10 cellular contexts compared by ENCODE assay signal in genomic region chr20:36865076-36865860, GRCh38. TPM values are rescaled to one million over a fixed set of nuclear protein-coding genes. Genes with fewer than 3 reads are reported as not detected.
DNase-seq lines count a peak whose midpoint lies in the region; ATAC-seq and TF ChIP-seq lines count a peak whose summit lies in the region.
"Had no signal": no experiment of that assay in that cellular context is flagged by ENCODE, and none has a peak within 500 bp of the region (broad histone marks: within the 10 kb centered on the region; RNA-seq: fewer than 3 reads in every experiment).

No MANE protein-coding gene starts in this region.

- intact Hi-C loops in testis (cut with DNase I; ENCODE audit: low total_unique reads) (no loop called here), psoas muscle (cut with DNase I) (no loop called here)

- DNase-seq in activated CD8-positive, alpha-beta memory T cell treated with anti-CD3 and anti-CD28 coated beads, Interleukin-2, amount 10 ng/mL, durations not matched to agents 7 days and 5 days, result no peak
- no peak for DNase-seq in activated CD8-positive, alpha-beta memory T cell treated with anti-CD3 and anti-CD28 coated beads, Interleukin-2, amount 50 U/mL, for 4 hours
- no peak for DNase-seq in RWPE1 (ENCODE audit: low spot score)
- DNase-seq in hepatocyte (ENCODE audit: low spot score), result no peak
- DNase-seq in testis, result no peak
- DNase-seq in GM10248 (ENCODE audit: extremely low spot score), result no peak
- DNase-seq in psoas muscle, result no peak
- no peak for DNase-seq in GM03348 (ENCODE audit: low spot score)

- no peak for ATAC-seq in activated CD8-positive, alpha-beta memory T cell treated with anti-CD3 and anti-CD28 coated beads, Interleukin-2, amount 10 ng/mL, durations not matched to agents 7 days and 5 days
- ATAC-seq in psoas muscle, result no peak

- no peaks in the 10 kb centered on the region for H3K9me2 ChIP-seq in hepatocyte (replicated peaks; ENCODE audit: insufficient read depth)

- H3K79me2 ChIP-seq in hepatocyte, result peaks cover 25% of the 10 kb centered on the region

- peak overlapping the region; percentile 70 for H3K4me3 Mint-ChIP-seq in activated CD8-positive, alpha-beta memory T cell treated with anti-CD3 and anti-CD28 coated beads, Interleukin-2, amount 10 ng/mL, durations not matched to agents 7 days and 5 days

- TF ChIP-seq POLR2A in testis (IDR thresholded peaks at IDR 0.05), result no peak

- CTCF ChIA-PET in activated CD8-positive, alpha-beta memory T cell treated with anti-CD3 and anti-CD28 coated beads, Interleukin-2, amount 10 ng/mL, durations not matched to agents 7 days and 5 days (lab: Charles Lee), result interaction anchor here (0.8 to 3.2 kb wide), 4 partner anchors 16 to 110 kb away, joined by 3 to 17 read pairs (median 10); no protein-coding TSS in a partner anchor
- CTCF ChIA-PET in RWPE1 (lab: Yijun Ruan, JAX) (interaction anchor here (0.5 to 2.3 kb wide), 4 partner anchors 21 to 291 kb away, joined by 3 to 9 read pairs (median 5); no protein-coding TSS in a partner anchor), GM10248 (lab: Yijun Ruan, JAX) (interaction anchor here (0.9 to 6.6 kb wide), 8 partner anchors 17 to 271 kb away, joined by 3 to 52 read pairs (median 6); no protein-coding TSS in a partner anchor)

- no peak overlapping the region for H3K4me3 ChIP-seq in hepatocyte
- H3K4me3 ChIP-seq in testis, result no peak overlapping the region
- H3K4me3 ChIP-seq in psoas muscle, result no peak overlapping the region
- H3K4me3 ChIP-seq: mucosa of descending colon had no signal

- H3K27me3 ChIP-seq in hepatocyte (no peaks in the 10 kb centered on the region), testis (no peaks in the 10 kb centered on the region), psoas muscle (ENCODE audit: insufficient read depth in 3 of 3, low read length in 2 of 3) (peaks cover 0 to 20% (median 1%) of the 10 kb centered on the region in 3 donors)
- H3K27me3 ChIP-seq: Peyer's patch had no signal

- H2AFZ ChIP-seq in hepatocyte, result no peak overlapping the region

- no peaks in the 10 kb centered on the region for H3K36me3 ChIP-seq in hepatocyte (replicated peaks; ENCODE audit: insufficient read depth, low read depth)
- no peaks in the 10 kb centered on the region for H3K36me3 ChIP-seq in testis (ENCODE audit: low read depth, missing control alignments)
- no peaks in the 10 kb centered on the region for H3K36me3 ChIP-seq in psoas muscle (ENCODE audit: insufficient read depth in 1 of 2, low read depth in 1 of 2)
- H3K36me3 ChIP-seq: Peyer's patch had no signal

- H3K4me1 ChIP-seq in hepatocyte (ENCODE audit: insufficient read depth), result peaks cover 22% of the 10 kb centered on the region
- peaks cover 45% of the 10 kb centered on the region for H3K4me1 ChIP-seq in testis
- peaks cover 13% of the 10 kb centered on the region for H3K4me1 ChIP-seq in psoas muscle

- peaks cover 6% of the 10 kb centered on the region for H3K4me1 Mint-ChIP-seq in activated CD8-positive, alpha-beta memory T cell treated with anti-CD3 and anti-CD28 coated beads, Interleukin-2, amount 10 ng/mL, durations not matched to agents 7 days and 5 days

- peak overlapping the region; percentile 91 for H3K4me2 ChIP-seq in hepatocyte

- H3K9me3 ChIP-seq in hepatocyte (ENCODE audit: low read depth), result no peaks in the 10 kb centered on the region
- H3K9me3 ChIP-seq in testis, result no peaks in the 10 kb centered on the region
- no peaks in the 10 kb centered on the region for H3K9me3 ChIP-seq in psoas muscle
- H3K9me3 ChIP-seq: mucosa of descending colon, Peyer's patch had no signal

- H3K36me3 Mint-ChIP-seq in activated CD8-positive, alpha-beta memory T cell treated with anti-CD3 and anti-CD28 coated beads, Interleukin-2, amount 10 ng/mL, durations not matched to agents 7 days and 5 days, result no peaks in the 10 kb centered on the region

- H3K9me3 Mint-ChIP-seq in activated CD8-positive, alpha-beta memory T cell treated with anti-CD3 and anti-CD28 coated beads, Interleukin-2, amount 10 ng/mL, durations not matched to agents 7 days and 5 days (ENCODE audit: low read depth), result no peaks in the 10 kb centered on the region

- POLR2A ChIA-PET in RWPE1 (lab: Yijun Ruan, JAX; ENCODE audit: low non-redundant PET) (no interaction called here), GM10248 (lab: Yijun Ruan, JAX) (no interaction called here)

- TF ChIP-seq CTCF in RWPE1 (conservative IDR thresholded peaks at IDR 0.05; ENCODE audit: low read depth) (no peak), hepatocyte (IDR thresholded peaks at IDR 0.05; ENCODE audit: poor library complexity) (no peak), testis (IDR thresholded peaks at IDR 0.05) (no peak), GM10248 (IDR thresholded peaks at IDR 0.05; ENCODE audit: control extremely low read depth, extremely low read depth, low read depth, missing control alignments) (no peak), psoas muscle (IDR thresholded peaks at IDR 0.05) (no peak)

- no peak overlapping the region for H3K27ac Mint-ChIP-seq in activated CD8-positive, alpha-beta memory T cell treated with anti-CD3 and anti-CD28 coated beads, Interleukin-2, amount 10 ng/mL, durations not matched to agents 7 days and 5 days

- WGBS in hepatocyte (ENCODE audit: low lambda C conversion rate, missing lambda C conversion rate), result 76% methylated on average over 9 of the region's 9 CpGs
- WGBS in testis, 2 donors, result 70 to 78% methylated on average over 6 to 9 of the region's 9 CpGs
- WGBS in psoas muscle, 3 donors, result 84 to 89% (median 88%) methylated on average over 9 of the region's 9 CpGs

- H4K20me1 ChIP-seq in hepatocyte (ENCODE audit: insufficient read depth, poor library complexity, severe bottlenecking), result peaks cover 20% of the 10 kb centered on the region

- H3K27me3 Mint-ChIP-seq in activated CD8-positive, alpha-beta memory T cell treated with anti-CD3 and anti-CD28 coated beads, Interleukin-2, amount 10 ng/mL, durations not matched to agents 7 days and 5 days, result peaks cover 24% of the 10 kb centered on the region

- H3K27ac ChIP-seq in RWPE1 (peak overlapping the region; percentile 99), hepatocyte (no peak overlapping the region), testis (peak overlapping the region; percentile 68 to 90), psoas muscle (no peak overlapping the region)
- H3K27ac ChIP-seq: Peyer's patch had no signal

RNA-seq across cellular contexts. Expression of gene TLDC2, which starts 10.7 kb away (rescaled TPM):
- total RNA-seq in activated CD8-positive, alpha-beta memory T cell treated with anti-CD3 and anti-CD28 coated beads, Interleukin-2, amount 10 ng/mL, durations not matched to agents 7 days and 5 days, result not detected
- total RNA-seq in hepatocyte, result 1.6 and 2.9 TPM in 2 replicates
- 0.68 and 1.2 TPM in 2 replicates for polyA plus RNA-seq in hepatocyte
- total RNA-seq in testis, result 1 to 10 TPM; 2.8 to 3.4 TPM
- 2.9 TPM for polyA plus RNA-seq in testis (ENCODE audit: insufficient read depth, low read depth, low replicate concordance)
- under 1 TPM in 1 of 4 donors, not detected in 3; 0.15 TPM for total RNA-seq in psoas muscle
- polyA plus RNA-seq in psoas muscle, result under 1 TPM in 2 of 3 donors, not detected in 1; 0.04 to 0.05 TPM

Comparison
In these comparisons a context has a peak if more than half of its experiments do, and no peak if none do; other contexts are left out.
1. H3K27ac ChIP-seq: peak in RWPE1 (single experiment) and testis (2 of 2); none in hepatocyte (single experiment) and psoas muscle (single experiment).